In genomic region chr22:44821741-44822425, GRCh38 we compare ENCODE assay signal across 21 cellular contexts.
"Had no signal": no experiment of that assay in that cellular context is flagged by ENCODE, and none has a peak within 500 bp of the region (broad histone marks: within the 10 kb centered on the region; RNA-seq: fewer than 3 reads in every experiment).

No MANE protein-coding gene starts in this region.

- H3K4me1 ChIP-seq: adrenal gland, ascending aorta had no signal

- H3K4me3 Mint-ChIP-seq: activated CD8-positive, alpha-beta T cell treated with anti-CD3 and anti-CD28 coated beads, Interleukin-2, amount 10 ng/mL, durations not matched to agents 7 days and 5 days; activated naive CD8-positive, alpha-beta T cell; activated T-helper 1 cell treated with anti-CD3 and anti-CD28 coated beads, Interleukin-12 subunit alpha, Interleukin-12 subunit beta, Interleukin-2, Interleukin-4 antibody, amounts not matched to agents 30 ng/mL and 10 ng/mL and 1 ng/mL, durations not matched to agents 14 hours and 24 hours and 36 hours; dendritic cell treated with granulocyte-macrophage colony-stimulating factor and Interleukin-4, amounts not matched to agents 40 ng/mL and 50 ng/mL, for 4 days; memory B cell had no signal

- H3K4me3 ChIP-seq: adrenal gland, ascending aorta, smooth muscle cell had no signal

- DNase-seq: activated CD4-positive, alpha-beta T cell treated with anti-CD3 and anti-CD28 coated beads for 1 hour; activated CD4-positive, alpha-beta T cell treated with anti-CD3 and anti-CD28 coated beads, Interleukin-2, amount 50 U/mL, for 1 hour; activated CD8-positive, alpha-beta T cell treated with anti-CD3 and anti-CD28 coated beads, Interleukin-2, amount 10 ng/mL, durations not matched to agents 7 days and 5 days; activated gamma-delta T cell treated with Interleukin-2 at 50 U/mL for 16 hours; adrenal gland; brain microvascular endothelial cell; caudate nucleus; effector CD4-positive, alpha-beta T cell; erythroblast; foreskin fibroblast; hippocampal formation; occipital lobe; stimulated activated CD4-positive, alpha-beta T cell treated with anti-CD3 and anti-CD28 coated beads, Interleukin-4, amount 100 ng/mL, for 24 hours; stimulated activated naive CD4-positive, alpha-beta T cell treated with Interleukin-2 at 50 U/mL for 16 hours; T-helper 9 cell had no signal

- ATAC-seq: activated CD8-positive, alpha-beta T cell treated with anti-CD3 and anti-CD28 coated beads, Interleukin-2, amount 10 ng/mL, durations not matched to agents 7 days and 5 days had no signal

- H3K4me2 ChIP-seq: smooth muscle cell had no signal

- H3K4me1 Mint-ChIP-seq: memory B cell had no signal

- H3K36me3 ChIP-seq: adrenal gland, ascending aorta, brain microvascular endothelial cell had no signal

- H3K27ac Mint-ChIP-seq: activated CD8-positive, alpha-beta T cell treated with anti-CD3 and anti-CD28 coated beads, Interleukin-2, amount 10 ng/mL, durations not matched to agents 7 days and 5 days; activated naive CD8-positive, alpha-beta T cell; activated T-helper 1 cell treated with anti-CD3 and anti-CD28 coated beads, Interleukin-12 subunit alpha, Interleukin-12 subunit beta, Interleukin-2, Interleukin-4 antibody, amounts not matched to agents 30 ng/mL and 10 ng/mL and 1 ng/mL, durations not matched to agents 14 hours and 24 hours and 36 hours; dendritic cell treated with granulocyte-macrophage colony-stimulating factor and Interleukin-4, amounts not matched to agents 40 ng/mL and 50 ng/mL, for 4 days; memory B cell had no signal

- H3K9me3 ChIP-seq: adrenal gland, ascending aorta had no signal

- H3K36me3 Mint-ChIP-seq: activated naive CD8-positive, alpha-beta T cell; memory B cell had no signal

- H3K9me3 Mint-ChIP-seq: activated T-helper 1 cell treated with anti-CD3 and anti-CD28 coated beads, Interleukin-12 subunit alpha, Interleukin-12 subunit beta, Interleukin-2, Interleukin-4 antibody, amounts not matched to agents 30 ng/mL and 10 ng/mL and 1 ng/mL, durations not matched to agents 14 hours and 24 hours and 36 hours; dendritic cell treated with granulocyte-macrophage colony-stimulating factor and Interleukin-4, amounts not matched to agents 40 ng/mL and 50 ng/mL, for 4 days; memory B cell had no signal

- H3K27me3 ChIP-seq: adrenal gland, ascending aorta, brain microvascular endothelial cell had no signal

- H3K27ac ChIP-seq: adrenal gland, ascending aorta, brain microvascular endothelial cell had no signal
